12 cellular contexts compared by ENCODE assay signal in the genomic region with DNA sequence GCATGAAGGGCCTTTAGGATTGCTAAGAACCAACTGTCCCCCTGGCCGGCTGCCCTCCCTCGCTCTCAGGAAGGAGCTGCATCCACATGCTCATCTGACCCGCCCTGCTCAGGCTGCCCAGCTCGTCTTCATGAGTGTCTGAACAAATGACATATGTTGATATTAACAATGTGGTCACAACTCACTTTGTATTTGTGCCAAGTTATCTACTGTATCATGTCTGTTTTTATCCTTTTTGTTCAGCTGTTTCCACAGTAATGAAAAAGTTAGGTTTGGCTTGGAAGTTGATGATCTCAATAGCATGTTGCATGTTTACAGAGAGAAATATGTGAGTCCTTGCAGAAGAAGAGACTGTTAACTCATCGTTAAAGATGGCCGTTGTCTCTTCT.
A peak's percentile ranks its signal among the peaks of the same experiment; 100 is the strongest.
DNase-seq lines count a peak whose midpoint lies in the region; ATAC-seq and TF ChIP-seq lines count a peak whose summit lies in the region.
"Had no signal": no experiment of that assay in that cellular context is flagged by ENCODE, and none has a peak within 500 bp of the region (broad histone marks: within the 10 kb centered on the region; RNA-seq: fewer than 3 reads in every experiment).

No MANE protein-coding gene starts in this region.

- no peaks in the 10 kb centered on the region for H3K27me3 ChIP-seq in breast epithelium
- H3K27me3 ChIP-seq in vagina = no peaks in the 10 kb centered on the region

- peak; percentile 52 for ATAC-seq in mucosa of descending colon

- H3K27me3 Mint-ChIP-seq in MCF 10A (ENCODE audit: insufficient read depth, unreplicated experiment) = no peaks in the 10 kb centered on the region

- H3K27ac Mint-ChIP-seq in MCF 10A (ENCODE audit: low read depth, unreplicated experiment) = no peak overlapping the region

- POLR2A ChIA-PET in MCF 10A (lab: Yijun Ruan, JAX) = no interaction called here

- no peak for DNase-seq in breast epithelium (ENCODE audit: low spot score in 2 of 2)
- no peak for DNase-seq in MCF 10A (ENCODE audit: unreplicated experiment)
- peak; percentile 85 for DNase-seq in fibroblast of mammary gland (ENCODE audit: low read depth)
- DNase-seq in mucosa of descending colon = peak; percentile 28 to 74 (median 33)
- no peak for DNase-seq in vagina (ENCODE audit: extremely low spot score in 2 of 2)
- DNase-seq in kidney tubule cell (ENCODE audit: low spot score) = no peak
- DNase-seq in DMS53 treated with DMSO at 0.1 percent for 48 hours (lab: John Stamatoyannopoulos, UW; ENCODE audit: unreplicated experiment) = no peak
- no peak for DNase-seq in GM19240 (ENCODE audit: insufficient read length, low spot score)
- DNase-seq: 8988T; effector CD4-positive, alpha-beta T cell; NCI-H1092; stimulated activated CD4-positive, alpha-beta T cell treated with anti-CD3 and anti-CD28 coated beads, Interleukin-15, amount 100 ng/mL, for 24 hours had no signal

- no TSS peak for BruUV-seq in MCF 10A (replicated peaks; lab: Mats Ljungman, UMichigan)

- no peak for TF ChIP-seq POLR2A in breast epithelium (IDR thresholded peaks at IDR 0.05)
- no peak for TF ChIP-seq POLR2A in vagina (IDR thresholded peaks at IDR 0.05)

- no peaks in the 10 kb centered on the region for H3K9me3 ChIP-seq in breast epithelium
- no peaks in the 10 kb centered on the region for H3K9me3 ChIP-seq in mucosa of descending colon
- H3K9me3 ChIP-seq in vagina = no peaks in the 10 kb centered on the region

- no peaks in the 10 kb centered on the region for H3K36me3 ChIP-seq in breast epithelium
- H3K36me3 ChIP-seq in mucosa of descending colon (ENCODE audit: low read depth) = no peaks in the 10 kb centered on the region
- no peaks in the 10 kb centered on the region for H3K36me3 ChIP-seq in vagina

- no peaks in the 10 kb centered on the region for H3K4me1 ChIP-seq in breast epithelium
- H3K4me1 ChIP-seq in mucosa of descending colon (ENCODE audit: low read depth) = no peaks in the 10 kb centered on the region
- peaks cover 6% of the 10 kb centered on the region for H3K4me1 ChIP-seq in vagina

- CTCF ChIA-PET in MCF 10A (lab: Yijun Ruan, JAX) = interaction anchor here (0.7 to 2.6 kb wide), 2 partner anchors 544 to 875 kb away, joined by 4 to 19 read pairs; no protein-coding TSS in a partner anchor

- H3K27ac ChIP-seq in breast epithelium = peak overlapping the region; percentile 26 to 48
- H3K27ac ChIP-seq in vagina = peak overlapping the region; percentile 53

- H3K4me1 Mint-ChIP-seq in MCF 10A (ENCODE audit: insufficient read depth, unreplicated experiment) = no peaks in the 10 kb centered on the region

- H3K4me3 ChIP-seq in breast epithelium (no peak overlapping the region), fibroblast of mammary gland (ENCODE audit: control insufficient read depth, low read depth, low read length) (no peak overlapping the region), mucosa of descending colon (no peak overlapping the region), vagina (no peak overlapping the region)

- intact Hi-C loops in breast epithelium (cut with DNase I; ENCODE audit: low total_unique reads) (no loop called here), MCF 10A (cut with micrococcal nuclease) (no loop called here), mucosa of descending colon (cut with DNase I, micrococcal nuclease) (no loop called here), vagina (cut with DNase I) (loop anchor here (5.0 kb wide), 1 partner anchor 542 kb away; no protein-coding TSS in a partner anchor)

- H3K4me3 Mint-ChIP-seq in MCF 10A (ENCODE audit: unreplicated experiment) = no peak overlapping the region

- H3K36me3 Mint-ChIP-seq in MCF 10A (ENCODE audit: insufficient read depth, unreplicated experiment) = peaks cover 8% of the 10 kb centered on the region

- no peaks in the 10 kb centered on the region for H3K9me3 Mint-ChIP-seq in MCF 10A (ENCODE audit: unreplicated experiment)

- TF ChIP-seq CTCF in breast epithelium (IDR thresholded peaks at IDR 0.05) = no peak
- no peak for TF ChIP-seq CTCF in MCF 10A (IDR thresholded peaks at IDR 0.05; ENCODE audit: unreplicated experiment)
- TF ChIP-seq CTCF in fibroblast of mammary gland (conservative IDR thresholded peaks at IDR 0.05; ENCODE audit: control insufficient read depth, insufficient read depth, low read depth, low read length) = no peak
- TF ChIP-seq CTCF in mucosa of descending colon (IDR thresholded peaks at IDR 0.05) = no peak
- no peak for TF ChIP-seq CTCF in vagina (IDR thresholded peaks at IDR 0.05)

Comparison
In these comparisons a context has a peak if more than half of its experiments do, and no peak if none do; other contexts are left out.
1. DNase-seq: peak in fibroblast of mammary gland (single experiment) and mucosa of descending colon (3 of 3); none in breast epithelium (0 of 2), MCF 10A (single experiment), vagina (0 of 2), kidney tubule cell (single experiment), DMS53 treated with DMSO at 0.1 percent for 48 hours (single experiment) and GM19240 (single experiment).